8 cellular contexts compared by ENCODE assay signal in the genomic region with DNA sequence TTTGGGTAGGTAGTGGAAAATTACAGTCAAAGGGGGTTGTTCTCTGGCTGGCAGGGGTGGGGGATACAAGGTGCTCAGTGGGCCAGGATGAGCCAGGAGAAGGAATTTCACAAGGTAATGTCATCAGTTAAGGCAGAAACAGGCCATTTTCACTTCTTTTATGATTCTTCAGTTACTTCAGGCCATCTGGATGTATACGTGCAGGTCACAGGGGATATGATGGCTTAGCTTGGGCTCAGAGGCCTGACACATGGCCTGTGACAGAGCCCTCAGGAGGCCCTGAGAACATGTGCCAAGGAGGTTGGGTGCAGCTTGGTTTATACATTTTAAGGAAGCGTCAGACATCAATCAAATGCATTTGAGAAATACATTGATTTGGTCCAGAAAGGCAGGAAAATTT. TPM values are rescaled to one million over a fixed set of nuclear protein-coding genes. Genes with fewer than 3 reads are reported as not detected.
DNase-seq lines count a peak whose midpoint lies in the region; ATAC-seq and TF ChIP-seq lines count a peak whose summit lies in the region.
"Not testable (repeated sequence)": the region's sequence is repeated elsewhere in the genome, so short reads cannot be mapped to it uniquely, and the experiment has no call there.

No MANE protein-coding gene starts in this region.

- H3K27me3 ChIP-seq in HUES48 (ENCODE audit: control insufficient read depth, insufficient read depth, low read length): not testable (repeated sequence)

- H3K4me1 Mint-ChIP-seq in T-cell: peaks cover 38 to 74% (median 57%) of the 10 kb centered on the region in 3 donors
- peaks cover 41% of the 10 kb centered on the region for H3K4me1 Mint-ChIP-seq in activated naive CD8-positive, alpha-beta T cell treated with anti-CD3 and anti-CD28 coated beads, Interleukin-2, amount 10 ng/mL, durations not matched to agents 7 days and 5 days
- peaks cover 29 to 37% of the 10 kb centered on the region in 2 donors for H3K4me1 Mint-ChIP-seq in natural killer cell

- not testable (repeated sequence) for H3K9me3 ChIP-seq in HUES48 (ENCODE audit: control insufficient read depth, insufficient read depth, low read length)

- H3K27ac Mint-ChIP-seq in T-cell (peak overlapping the region; percentile 99), natural killer cell (peak overlapping the region; percentile 89 to 96)
- H3K27ac Mint-ChIP-seq in activated naive CD8-positive, alpha-beta T cell treated with anti-CD3 and anti-CD28 coated beads, Interleukin-2, amount 10 ng/mL, durations not matched to agents 7 days and 5 days: peak overlapping the region; percentile 69

- peak overlapping the region; percentile 83 for H3K27ac ChIP-seq in 22Rv1
- H3K27ac ChIP-seq in HUES48 (ENCODE audit: low read depth, low read length): peak overlapping the region; percentile 26
- H3K27ac ChIP-seq in epithelial cell of prostate: peak overlapping the region; percentile 7

- CTCF ChIA-PET in T-cell (lab: Charles Lee): not testable (repeated sequence)

- intact Hi-C loops in natural killer cell (cut with micrococcal nuclease): loop anchor here (10.0 kb wide), 1 partner anchor 163 kb away; no protein-coding TSS in a partner anchor

- not testable (repeated sequence) for H3K36me3 Mint-ChIP-seq in T-cell; activated naive CD8-positive, alpha-beta T cell treated with anti-CD3 and anti-CD28 coated beads, Interleukin-2, amount 10 ng/mL, durations not matched to agents 7 days and 5 days; natural killer cell

- POLR2A ChIA-PET in T-cell (lab: Charles Lee): not testable (repeated sequence)
- POLR2A ChIA-PET in activated naive CD8-positive, alpha-beta T cell treated with anti-CD3 and anti-CD28 coated beads, Interleukin-2, amount 10 ng/mL, durations not matched to agents 7 days and 5 days (lab: Charles Lee): interaction anchor here (0.6 kb wide), 1 partner anchor 19 kb away, joined by 4 read pairs; no protein-coding TSS in a partner anchor

- H3K4me3 ChIP-seq in HUES48 (ENCODE audit: low read depth, low read length): not testable (repeated sequence)

- H3K4me3 Mint-ChIP-seq in T-cell: peak overlapping the region; percentile 2 to 96 (median 52)
- H3K4me3 Mint-ChIP-seq in activated naive CD8-positive, alpha-beta T cell treated with anti-CD3 and anti-CD28 coated beads, Interleukin-2, amount 10 ng/mL, durations not matched to agents 7 days and 5 days: not testable (repeated sequence)
- H3K4me3 Mint-ChIP-seq in natural killer cell: peak overlapping the region; percentile 95

- H3K36me3 ChIP-seq in HUES48 (ENCODE audit: control insufficient read depth, insufficient read depth, low read length): not testable (repeated sequence)

- not testable (repeated sequence) for DNase-seq in T-cell; activated naive CD8-positive, alpha-beta T cell treated with anti-CD3 and anti-CD28 coated beads, Interleukin-2, amount 10 ng/mL, durations not matched to agents 7 days and 5 days; epithelial cell of prostate (ENCODE audit: low read depth, low spot score); natural killer cell
- DNase-seq in activated CD8-positive, alpha-beta memory T cell treated with anti-CD3 and anti-CD28 coated beads for 24 hours: peak; percentile 61
- peak; percentile 55 for DNase-seq in stimulated activated CD8-positive, alpha-beta memory T cell treated with anti-CD3 and anti-CD28 coated beads, Interleukin-4, amount 100 ng/mL, for 48 hours

- not testable (repeated sequence) for H3K9me3 Mint-ChIP-seq in T-cell; activated naive CD8-positive, alpha-beta T cell treated with anti-CD3 and anti-CD28 coated beads, Interleukin-2, amount 10 ng/mL, durations not matched to agents 7 days and 5 days; natural killer cell

- not testable (repeated sequence) for H3K9ac ChIP-seq in HUES48 (ENCODE audit: low read depth, low read length)

- not testable (repeated sequence) for H3K27me3 Mint-ChIP-seq in T-cell; activated naive CD8-positive, alpha-beta T cell treated with anti-CD3 and anti-CD28 coated beads, Interleukin-2, amount 10 ng/mL, durations not matched to agents 7 days and 5 days; natural killer cell (ENCODE audit: low read depth in 2 of 2)

- ATAC-seq in T-cell (replicated peaks in 1 of 4); activated naive CD8-positive, alpha-beta T cell treated with anti-CD3 and anti-CD28 coated beads, Interleukin-2, amount 10 ng/mL, durations not matched to agents 7 days and 5 days (ENCODE audit: low read depth); natural killer cell: not testable (repeated sequence)

- TF ChIP-seq CTCF in 22Rv1 (IDR thresholded peaks at IDR 0.05); natural killer cell (IDR thresholded peaks at IDR 0.05): not testable (repeated sequence)

- peaks cover 22% of the 10 kb centered on the region for H3K4me1 ChIP-seq in HUES48 (ENCODE audit: control insufficient read depth, insufficient read depth, low read length)

RNA-seq across cellular contexts. Expression of gene RNF213, which starts 2.4 kb away (rescaled TPM):
- total RNA-seq in T-cell: 100 to 1,000 TPM; 433 to 628 (median 590) TPM
- total RNA-seq in activated naive CD8-positive, alpha-beta T cell treated with anti-CD3 and anti-CD28 coated beads, Interleukin-2, amount 10 ng/mL, durations not matched to agents 7 days and 5 days: 100 to 1,000 TPM; 488 TPM
- 1,000 to 10,000 TPM in 2 of 3 donors, 100 to 1,000 TPM in 1; 929 to 1,120 (median 1,060) TPM for total RNA-seq in natural killer cell

RNA-seq across cellular contexts. Expression of gene SLC26A11, which starts 38.1 kb away (rescaled TPM):
- total RNA-seq in T-cell (100 to 1,000 TPM in 3 of 5 donors, 10 to 100 TPM in 2; 45.9 to 123 (median 112) TPM), natural killer cell (10 to 100 TPM; 33.9 to 37.6 (median 35.8) TPM)
- 10 to 100 TPM; 45.3 to 45.4 TPM for total RNA-seq in activated naive CD8-positive, alpha-beta T cell treated with anti-CD3 and anti-CD28 coated beads, Interleukin-2, amount 10 ng/mL, durations not matched to agents 7 days and 5 days

RNA-seq across cellular contexts. Expression of gene SGSH, which starts 38.2 kb away (rescaled TPM):
- total RNA-seq in T-cell (100 to 1,000 TPM; 133 to 197 (median 155) TPM), natural killer cell (10 to 100 TPM; 73.4 to 96.5 (median 74.1) TPM)
- 10 to 100 TPM; 51.3 to 57.1 TPM for total RNA-seq in activated naive CD8-positive, alpha-beta T cell treated with anti-CD3 and anti-CD28 coated beads, Interleukin-2, amount 10 ng/mL, durations not matched to agents 7 days and 5 days

Comparison
In these comparisons a context has a peak if more than half of its experiments do, and no peak if none do; other contexts are left out.
1. H3K27ac ChIP-seq: peak in every context shown above with its lines; median percentile 83 in 22Rv1; 26 in HUES48; 7 in epithelial cell of prostate.